Comparison of ENCODE assay signal across 29 cellular contexts in genomic region chr18:69102959-69103358, GRCh38.
DNase-seq lines count a peak whose midpoint lies in the region; ATAC-seq and TF ChIP-seq lines count a peak whose summit lies in the region.
"Had no signal": no experiment of that assay in that cellular context is flagged by ENCODE, and none has a peak within 500 bp of the region (broad histone marks: within the 10 kb centered on the region; RNA-seq: fewer than 3 reads in every experiment).

No MANE protein-coding gene starts in this region.

- H3K4me1 ChIP-seq in IMR-90 (ENCODE audit: control insufficient read depth, insufficient read depth, low read length) (no peaks in the 10 kb centered on the region), heart right ventricle (no peaks in the 10 kb centered on the region), right lobe of liver (no peaks in the 10 kb centered on the region), body of pancreas (no peaks in the 10 kb centered on the region)
- H3K4me1 ChIP-seq: gastroesophageal sphincter, testis, uterus had no signal

- no peak overlapping the region for H3K18ac ChIP-seq in IMR-90 (ENCODE audit: low read depth, low read length)

- POLR2A ChIA-PET in BJ (lab: Charles Lee): no interaction called here
- POLR2A ChIA-PET in IMR-90 (lab: Charles Lee; ENCODE audit: unreplicated experiment): no interaction called here

- no peak overlapping the region for H3K27ac ChIP-seq in IMR-90 (ENCODE audit: insufficient read depth, low read length)
- no peak overlapping the region for H3K27ac ChIP-seq in heart right ventricle
- no peak overlapping the region for H3K27ac ChIP-seq in right lobe of liver
- no peak overlapping the region for H3K27ac ChIP-seq in body of pancreas
- H3K27ac ChIP-seq: epithelial cell of prostate, gastroesophageal sphincter, ovary, testis, uterus, VCaP had no signal

- H2AK9ac ChIP-seq in IMR-90 (replicated peaks; ENCODE audit: low read depth, low read length, poor library complexity): no peak overlapping the region

- H3K9me1 ChIP-seq in IMR-90 (ENCODE audit: insufficient read depth, low read length): no peaks in the 10 kb centered on the region

- no peak for TF ChIP-seq CTCF in BJ (IDR thresholded peaks at IDR 0.05; ENCODE audit: insufficient read depth, low read depth, low read length)
- TF ChIP-seq CTCF in IMR-90 (conservative IDR thresholded peaks at IDR 0.05; ENCODE audit: low read depth, low read length): no peak
- TF ChIP-seq CTCF in choroid plexus epithelial cell (conservative IDR thresholded peaks at IDR 0.05; ENCODE audit: low read depth, low read length): no peak
- TF ChIP-seq CTCF in heart right ventricle (IDR thresholded peaks at IDR 0.05): no peak
- TF ChIP-seq CTCF in right lobe of liver (IDR thresholded peaks at IDR 0.05): no peak
- TF ChIP-seq CTCF in body of pancreas (IDR thresholded peaks at IDR 0.05): no peak
- TF ChIP-seq CTCF in GM20000 (IDR thresholded peaks at IDR 0.05; ENCODE audit: extremely low read depth, missing control alignments): no peak

- no peak overlapping the region for H2BK5ac ChIP-seq in IMR-90 (ENCODE audit: low read depth, low read length, poor library complexity, severe bottlenecking)

- H3K4me3 ChIP-seq in BJ (ENCODE audit: low read depth, low read length) (no peak overlapping the region), IMR-90 (ENCODE audit: insufficient read depth, low read depth, low read length) (no peak overlapping the region), choroid plexus epithelial cell (ENCODE audit: low read depth, low read length) (no peak overlapping the region), heart right ventricle (no peak overlapping the region), right lobe of liver (no peak overlapping the region), body of pancreas (no peak overlapping the region)
- H3K4me3 ChIP-seq: gastroesophageal sphincter, ovary, testis, uterus had no signal

- H3K36me3 ChIP-seq in BJ (ENCODE audit: control insufficient read depth, insufficient read depth, low read length) (no peaks in the 10 kb centered on the region), IMR-90 (ENCODE audit: control insufficient read depth, insufficient read depth, low read length) (no peaks in the 10 kb centered on the region), heart right ventricle (no peaks in the 10 kb centered on the region), right lobe of liver (no peaks in the 10 kb centered on the region), body of pancreas (replicated peaks in 1 of 2; ENCODE audit: insufficient read depth in 1 of 2, low read depth in 2 of 2) (no peaks in the 10 kb centered on the region)
- H3K36me3 ChIP-seq: gastroesophageal sphincter, ovary had no signal

- H3K9ac ChIP-seq in IMR-90 (ENCODE audit: low read depth, low read length): no peak overlapping the region

- H2BK15ac ChIP-seq in IMR-90 (ENCODE audit: low read depth, low read length): no peak overlapping the region

- H3K4ac ChIP-seq in IMR-90 (ENCODE audit: low read depth, low read length): no peak overlapping the region

- H4K8ac ChIP-seq in IMR-90 (ENCODE audit: low read depth in 2 of 2, low read length in 2 of 2): no peak overlapping the region

- H3K4me2 ChIP-seq in IMR-90 (ENCODE audit: low read depth, low read length): no peak overlapping the region

- H2BK20ac ChIP-seq in IMR-90 (ENCODE audit: low read depth, low read length): no peak overlapping the region

- no peak overlapping the region for H3K56ac ChIP-seq in IMR-90 (ENCODE audit: extremely low read depth, insufficient read depth, low read length)

- H3K79me1 ChIP-seq in IMR-90 (ENCODE audit: low read depth in 1 of 2, low read length in 2 of 2): no peaks in the 10 kb centered on the region

- CTCF ChIA-PET in BJ (lab: Yijun Ruan, JAX): no interaction called here
- CTCF ChIA-PET in IMR-90 (lab: Yijun Ruan, JAX): no interaction called here

- ATAC-seq in IMR-90 (ENCODE audit: low read depth): no peak
- no peak for ATAC-seq in heart right ventricle
- ATAC-seq in right lobe of liver: no peak
- ATAC-seq in body of pancreas: no peak
- ATAC-seq: gastroesophageal sphincter, HepG2, left ventricle myocardium superior, SK-N-SH treated with all-trans-retinoic acid at 6 μM for 48 hours had no signal

- TF ChIP-seq POLR2A in IMR-90 (IDR thresholded peaks at IDR 0.05; ENCODE audit: low read depth, low read length) (no peak), right lobe of liver (IDR thresholded peaks at IDR 0.05) (no peak), body of pancreas (IDR thresholded peaks at IDR 0.05) (no peak)

- no peaks in the 10 kb centered on the region for H4K20me1 ChIP-seq in IMR-90 (ENCODE audit: insufficient read depth, low read length)

- H2BK120ac ChIP-seq in IMR-90 (ENCODE audit: low read depth, low read length): no peak overlapping the region

- DNase-seq in BJ (ENCODE audit: low read depth): peak; percentile 6
- DNase-seq in IMR-90: peak; percentile 13
- DNase-seq in choroid plexus epithelial cell (ENCODE audit: low read depth): peak; percentile 44
- peak; percentile 56 for DNase-seq in renal cortical epithelial cell (ENCODE audit: low read depth)
- DNase-seq in heart right ventricle: no peak
- DNase-seq in right lobe of liver: no peak
- DNase-seq in body of pancreas: no peak
- DNase-seq in GM20000 (ENCODE audit: low spot score): no peak
- DNase-seq: activated CD4-positive, alpha-beta T cell treated with anti-CD3 and anti-CD28 coated beads, Interleukin-2, amount 10 ng/mL, durations not matched to agents 24 days and 14 days; activated naive CD4-positive, alpha-beta T cell treated with anti-CD3 and anti-CD28 coated beads, Interleukin-2, amount 10 ng/mL, durations not matched to agents 7 days and 5 days; activated T-cell treated with anti-CD3 and anti-CD28 coated beads, Interleukin-2, amount 50 U/mL, for 48 hours; aorta; CD4-positive, alpha-beta memory T cell; DMS153; islet precursor cell; left ventricle myocardium superior; NCI-H1105 treated with DMSO at 0.1 percent for 48 hours; NCI-H2029; NCI-H226; ovary; stimulated activated CD4-positive, alpha-beta T cell treated with anti-CD3 and anti-CD28 coated beads, Interleukin-4, amount 100 ng/mL, for 1 hour; stimulated activated naive CD4-positive, alpha-beta T cell; testis; uterus had no signal

- intact Hi-C loops in IMR-90 (cut with micrococcal nuclease): no loop called here
- intact Hi-C loops in heart right ventricle (cut with DNase I): no loop called here
- intact Hi-C loops in right lobe of liver (cut with DNase I): no loop called here
- intact Hi-C loops in body of pancreas (cut with DNase I): no loop called here

- H3K27me3 ChIP-seq in BJ (ENCODE audit: control insufficient read depth, insufficient read depth, low read length): no peaks in the 10 kb centered on the region
- H3K27me3 ChIP-seq in IMR-90 (ENCODE audit: control insufficient read depth, insufficient read depth, low read length): no peaks in the 10 kb centered on the region
- H3K27me3 ChIP-seq in heart right ventricle: no peaks in the 10 kb centered on the region
- H3K27me3 ChIP-seq in right lobe of liver: no peaks in the 10 kb centered on the region
- H3K27me3 ChIP-seq in body of pancreas: no peaks in the 10 kb centered on the region
- H3K27me3 ChIP-seq: gastroesophageal sphincter, ovary, testis, uterus had no signal

- in situ Hi-C loops in IMR-90 (cut with MboI; ENCODE audit: low sequenced_read_pairs): no loop called here

- dilution Hi-C loops in IMR-90 (cut with HindIII; ENCODE audit: low sequenced_read_pairs, unreplicated experiment): no loop called here

- no peak overlapping the region for H4K91ac ChIP-seq in IMR-90 (ENCODE audit: insufficient read depth, low read depth, low read length)

- H3K23ac ChIP-seq in IMR-90 (ENCODE audit: low read depth, low read length): no peak overlapping the region

- TF ChIP-seq RAD21 in IMR-90 (IDR thresholded peaks at IDR 0.05; ENCODE audit: low read length): no peak

- H3K9me3 ChIP-seq in IMR-90 (ENCODE audit: control insufficient read depth, insufficient read depth, low read length) (no peaks in the 10 kb centered on the region), heart right ventricle (peaks cover 0 to 4% (median 0%) of the 10 kb centered on the region in 11 donors), right lobe of liver (no peaks in the 10 kb centered on the region), body of pancreas (no peaks in the 10 kb centered on the region)
- H3K9me3 ChIP-seq: gastroesophageal sphincter, ovary, testis, uterus had no signal

- no peak overlapping the region for H4K5ac ChIP-seq in IMR-90 (ENCODE audit: low read depth, low read length)

- BruUV-seq in IMR-90 (replicated peaks; lab: Mats Ljungman, UMichigan): no TSS peak

- no peak overlapping the region for H2AK5ac ChIP-seq in IMR-90 (ENCODE audit: low read depth, low read length)

- no peak overlapping the region for H3K14ac ChIP-seq in IMR-90 (replicated peaks; ENCODE audit: low read depth, low read length)

- H2AFZ ChIP-seq in IMR-90 (replicated peaks; ENCODE audit: low read length, poor library complexity): no peak overlapping the region

- no CpG with 5 or more reads among the region's 1 CpG for WGBS in IMR-90 (ENCODE audit: extremely low coverage in 2 of 2, insufficient read length in 1 of 2), 2 experiments
- 46 to 48% methylated on average over 1 of the region's 1 CpG for WGBS in heart right ventricle, 2 donors
- WGBS in right lobe of liver (ENCODE audit: insufficient coverage, low coverage, low lambda C conversion rate, missing lambda C conversion rate): 16% methylated on average over 1 of the region's 1 CpG
- 21 to 27% methylated on average over 1 of the region's 1 CpG for WGBS in body of pancreas, 2 donors

TF ChIP-seq in IMR-90, 13 proteins besides CTCF, POLR2A, EP300 and RAD21 (continues in another document):
- TF ChIP-seq SMC3 (IDR thresholded peaks at IDR 0.05; ENCODE audit: low read depth, low read length): no peak
- TF ChIP-seq MXI1 (IDR thresholded peaks at IDR 0.05; ENCODE audit: borderline replicate concordance, low read depth, low read length): no peak
- no peak for TF ChIP-seq USF2 (IDR thresholded peaks at IDR 0.05; ENCODE audit: low read depth, low read length)
- TF ChIP-seq CEBPB (IDR thresholded peaks at IDR 0.05; ENCODE audit: low read depth, low read length): no peak
- no peak for TF ChIP-seq RFX5 (IDR thresholded peaks at IDR 0.05; ENCODE audit: low read depth, low read length)

Comparison
In these comparisons a context has a peak if more than half of its experiments do, and no peak if none do; other contexts are left out.
1. DNase-seq: peak in BJ (single experiment), IMR-90 (single experiment), choroid plexus epithelial cell (single experiment) and renal cortical epithelial cell (single experiment); none in heart right ventricle (0 of 2), right lobe of liver (0 of 3), body of pancreas (0 of 4) and GM20000 (single experiment).